In genomic region chr16:30652005-30652296, GRCh38 we compare ENCODE assay signal across 8 cellular contexts. TPM values are rescaled to one million over a fixed set of nuclear protein-coding genes. Genes with fewer than 3 reads are reported as not detected.
A peak's percentile ranks its signal among the peaks of the same experiment; 100 is the strongest.
DNase-seq lines count a peak whose midpoint lies in the region; ATAC-seq and TF ChIP-seq lines count a peak whose summit lies in the region.

No MANE protein-coding gene starts in this region.

- H2AK5ac ChIP-seq in mesendoderm (ENCODE audit: low read length): no peak overlapping the region

- peak overlapping the region; percentile 83 for H3K4me2 ChIP-seq in mesendoderm (ENCODE audit: low read length)

- H3K9ac ChIP-seq in mesendoderm (ENCODE audit: low read length): peak overlapping the region; percentile 83

- H2BK120ac ChIP-seq in mesendoderm (ENCODE audit: low read depth, low read length): no peak overlapping the region

- no peaks in the 10 kb centered on the region for H3K79me2 ChIP-seq in mesendoderm (ENCODE audit: control insufficient read depth, insufficient read depth, low read length)

- H3K23ac ChIP-seq in mesendoderm (ENCODE audit: low read length): no peak overlapping the region

- TF ChIP-seq CTCF in heart left ventricle (IDR thresholded peaks at IDR 0.05) (no peak), brain (conservative IDR thresholded peaks at IDR 0.05) (no peak)

- peak overlapping the region; percentile 89 to 96 (median 94) for H3K27ac Mint-ChIP-seq in brain

- H3K4me3 ChIP-seq in heart left ventricle: peak overlapping the region; percentile 60 to 93 (median 76)
- peak overlapping the region; percentile 41 for H3K4me3 ChIP-seq in mesendoderm (ENCODE audit: low read length)
- H3K4me3 ChIP-seq in urinary bladder (ENCODE audit: low read depth, low read length): peak overlapping the region; percentile 53

- H3K4ac ChIP-seq in mesendoderm (ENCODE audit: low read depth, low read length): no peak overlapping the region

- 17 to 27% (median 23%) methylated on average over 2 of the region's 2 CpGs for WGBS in heart left ventricle, 4 donors
- no CpG with 5 or more reads among the region's 2 CpGs for WGBS in mesendoderm (ENCODE audit: extremely low coverage, insufficient coverage, low lambda C conversion rate)
- WGBS in urinary bladder: 16% methylated on average over 2 of the region's 2 CpGs

- H3K36me3 Mint-ChIP-seq in brain: peaks cover 37% of the 10 kb centered on the region

- peaks cover 0 to 32% (median 18%) of the 10 kb centered on the region in 12 donors for H3K4me1 ChIP-seq in heart left ventricle
- H3K4me1 ChIP-seq in mesendoderm (ENCODE audit: control insufficient read depth, low read depth, low read length): peaks cover 2% of the 10 kb centered on the region
- H3K4me1 ChIP-seq in urinary bladder (ENCODE audit: insufficient read depth): no peaks in the 10 kb centered on the region

- H3K27me3 ChIP-seq in heart left ventricle (no peaks in the 10 kb centered on the region), mesendoderm (ENCODE audit: insufficient read depth, low read length, poor library complexity) (no peaks in the 10 kb centered on the region)

- H3K36me3 ChIP-seq in heart left ventricle (peaks cover 0 to 48% (median 44%) of the 10 kb centered on the region in 9 donors), mesendoderm (ENCODE audit: control insufficient read depth, insufficient read depth, low read length) (no peaks in the 10 kb centered on the region), urinary bladder (ENCODE audit: insufficient read depth) (peaks cover 3% of the 10 kb centered on the region)

- TF ChIP-seq POLR2A in heart left ventricle (IDR thresholded peaks at IDR 0.05): no peak

- H3K27ac ChIP-seq in heart left ventricle (peak overlapping the region; percentile 67 to 99 (median 95)), mesendoderm (ENCODE audit: low read depth, low read length) (no peak overlapping the region), urinary bladder (ENCODE audit: low read depth) (no peak overlapping the region)

- no peak overlapping the region for H3K18ac ChIP-seq in mesendoderm (ENCODE audit: low read length)

- intact Hi-C loops in heart left ventricle (cut with DNase I): loop anchor here in 3 of 10 donors (5.0 to 10.0 kb wide), 3 partner anchors 67 to 127 kb away; partner anchors contain the start of genes ZNF688 (in 1 of the 3), ZNF768 (in 1 of the 3) and ZNF785 (in 1 of the 3)
- intact Hi-C loops in cardiac septum (cut with DNase I): loop anchor here (5.0 kb wide), 1 partner anchor 45 kb away; the partner anchor contains the start of gene SRCAP

- H2BK5ac ChIP-seq in mesendoderm (ENCODE audit: low read length): no peak overlapping the region

- no peak for ATAC-seq in heart left ventricle

- H3K4me3 Mint-ChIP-seq in brain: peak overlapping the region; percentile 86 to 100 (median 92)

- H3K9me3 ChIP-seq in heart left ventricle: no peaks in the 10 kb centered on the region

- H3K9me3 Mint-ChIP-seq in brain: peaks cover 0 to 5% (median 3%) of the 10 kb centered on the region in 5 experiments

- H3K56ac ChIP-seq in mesendoderm (ENCODE audit: low read length): peak overlapping the region; percentile 88

- H4K8ac ChIP-seq in mesendoderm (ENCODE audit: low read depth, low read length): no peak overlapping the region

- no peak overlapping the region for H2BK15ac ChIP-seq in mesendoderm (replicated peaks; ENCODE audit: low read depth)

- H3K79me1 ChIP-seq in mesendoderm (ENCODE audit: low read length): no peaks in the 10 kb centered on the region

- H3K4me1 Mint-ChIP-seq in brain: peaks cover 43% of the 10 kb centered on the region

- H4K5ac ChIP-seq in mesendoderm (ENCODE audit: low read length): no peak overlapping the region

- no peak for DNase-seq in heart left ventricle
- no peak for DNase-seq in cardiac septum (ENCODE audit: low spot score)
- no peak for DNase-seq in mesendoderm
- DNase-seq in DMS153 (lab: John Stamatoyannopoulos, UW): no peak
- no peak for DNase-seq in occipital lobe (lab: John Stamatoyannopoulos, UW)
- DNase-seq in OCI-M1 (lab: John Stamatoyannopoulos, UW): no peak

- peaks cover 20% of the 10 kb centered on the region for H3K27me3 Mint-ChIP-seq in brain

RNA-seq across cellular contexts. Expression of gene PRR14, which starts 1.2 kb away (rescaled TPM):
- total RNA-seq in heart left ventricle: 10 to 100 TPM; 12.3 to 26.6 (median 20.2) TPM
- polyA plus RNA-seq in heart left ventricle: 10 to 100 TPM; 22.9 to 25.0 TPM
- total RNA-seq in cardiac septum: 21.1 TPM
- polyA plus RNA-seq in brain (ENCODE audit: insufficient read depth, low read depth, low replicate concordance): 69.8 TPM
- polyA plus RNA-seq in mesendoderm (2013, experiment 1 of 2): 11.4 TPM
- 10.6 TPM for polyA plus RNA-seq in mesendoderm (2013, experiment 2 of 2)
- total RNA-seq in urinary bladder: 6.9 TPM
- polyA plus RNA-seq in urinary bladder: 55.3 TPM
- total RNA-seq in occipital lobe: 9.2 TPM

RNA-seq across cellular contexts. Expression of gene FBRS, which starts 6.3 kb away (rescaled TPM):
- total RNA-seq in heart left ventricle: 10 to 100 TPM; 16.3 to 38.3 (median 31.9) TPM
- 10 to 100 TPM; 27.2 to 38.1 TPM for polyA plus RNA-seq in heart left ventricle
- total RNA-seq in cardiac septum: 33.2 TPM
- polyA plus RNA-seq in brain (ENCODE audit: insufficient read depth, low read depth, low replicate concordance): 72.1 TPM
- polyA plus RNA-seq in mesendoderm (2013, experiment 1 of 2): 8.8 TPM
- polyA plus RNA-seq in mesendoderm (2013, experiment 2 of 2): 8.3 TPM
- total RNA-seq in urinary bladder: 18.8 TPM
- polyA plus RNA-seq in urinary bladder: 52.3 TPM
- 11.5 TPM for total RNA-seq in occipital lobe

RNA-seq across cellular contexts. Expression of gene ZNF689, which starts 41.8 kb away (rescaled TPM):
- 1 to 10 TPM; 4.0 to 7.9 (median 6.6) TPM for total RNA-seq in heart left ventricle
- 1 to 10 TPM; 2.7 to 4.9 TPM for polyA plus RNA-seq in heart left ventricle
- 4.9 TPM for total RNA-seq in cardiac septum
- polyA plus RNA-seq in brain (ENCODE audit: insufficient read depth, low read depth, low replicate concordance): 10.9 TPM
- 14.7 TPM for polyA plus RNA-seq in mesendoderm (2013, experiment 1 of 2)
- 14.9 TPM for polyA plus RNA-seq in mesendoderm (2013, experiment 2 of 2)
- 5.6 TPM for total RNA-seq in urinary bladder
- 8.8 TPM for polyA plus RNA-seq in urinary bladder
- total RNA-seq in occipital lobe: 8.9 TPM

RNA-seq across cellular contexts. Expression of gene SRCAP, which starts 47.0 kb away (rescaled TPM):
- total RNA-seq in heart left ventricle: 10 to 100 TPM; 30.2 to 51.2 (median 44.7) TPM
- polyA plus RNA-seq in heart left ventricle: 10 to 100 TPM; 22.9 to 23.8 TPM
- 47.8 TPM for total RNA-seq in cardiac septum
- polyA plus RNA-seq in brain (ENCODE audit: insufficient read depth, low read depth, low replicate concordance): 40.4 TPM
- polyA plus RNA-seq in mesendoderm (2013, experiment 1 of 2): 29.1 TPM
- 25.0 TPM for polyA plus RNA-seq in mesendoderm (2013, experiment 2 of 2)
- 15.0 TPM for total RNA-seq in urinary bladder
- 20.3 TPM for polyA plus RNA-seq in urinary bladder
- 21.7 TPM for total RNA-seq in occipital lobe

Comparison
In these comparisons a context has a peak if more than half of its experiments do, and no peak if none do; other contexts are left out.
1. H3K27ac ChIP-seq: peak in heart left ventricle (12 of 12); none in mesendoderm (single experiment) and urinary bladder (single experiment).
2. Peak in every context shown above with its lines, with median percentiles within 50 percentile points of each other: H3K4me3 ChIP-seq.